ENCODE assay signal across 8 cellular contexts in the genomic region with DNA sequence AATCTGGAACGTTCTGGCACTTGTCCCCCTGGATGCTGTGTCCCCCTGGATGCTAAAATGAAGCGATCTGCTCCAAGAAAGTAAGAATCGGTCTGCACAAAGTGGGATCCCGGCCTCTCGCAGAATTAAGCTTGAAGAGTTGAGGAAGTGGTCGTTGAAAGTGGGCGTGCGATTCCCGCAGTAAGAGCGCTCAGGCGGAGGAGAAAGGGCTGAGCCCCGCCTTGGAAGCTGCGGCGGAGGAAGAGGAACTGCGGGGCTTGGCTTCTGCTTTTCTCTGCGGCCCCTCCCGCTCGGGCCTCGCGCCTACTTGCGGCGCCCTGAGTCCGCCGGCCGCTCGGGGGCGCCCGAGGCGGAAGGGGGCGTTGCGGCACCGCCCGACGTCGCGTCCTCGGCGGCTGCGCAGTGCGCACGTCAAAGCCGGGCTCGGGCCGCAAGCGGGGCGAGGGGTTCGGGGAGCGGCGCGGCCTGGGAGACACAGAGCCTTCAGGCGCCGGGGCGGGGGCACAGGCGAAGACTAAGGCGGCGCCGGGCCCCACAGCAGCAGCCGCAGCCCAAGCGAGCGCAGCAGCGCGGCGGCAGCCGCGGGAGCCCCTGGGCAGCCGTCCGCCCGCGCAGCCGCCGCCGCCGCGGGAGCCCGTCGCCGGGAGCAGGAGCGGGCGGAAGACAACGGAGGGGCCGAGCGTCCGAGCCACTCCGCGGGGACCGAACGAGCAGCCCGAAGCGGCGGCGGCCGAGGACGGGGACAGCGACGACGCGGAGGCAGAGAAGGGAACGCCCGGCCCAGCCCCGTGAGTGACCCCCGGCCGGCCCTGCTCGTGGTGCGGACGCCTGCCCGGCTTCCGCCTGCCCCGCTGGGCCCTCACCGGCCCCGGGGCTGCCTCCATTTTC. TPM values are rescaled to one million over a fixed set of nuclear protein-coding genes. Genes with fewer than 3 reads are reported as not detected.
A peak's percentile ranks its signal among the peaks of the same experiment; 100 is the strongest.
DNase-seq lines count a peak whose midpoint lies in the region; ATAC-seq and TF ChIP-seq lines count a peak whose summit lies in the region.

A gene (plus strand): TSS at position 400 of the 888 bp plus-strand sequence. CDS start 47,160 bp downstream, outside the sequence.

- H3K4me1 Mint-ChIP-seq in activated naive CD8-positive, alpha-beta T cell treated with anti-CD3 and anti-CD28 coated beads, Interleukin-2, amount 50 U/mL, for 24 hours = peaks cover 48% of the 10 kb centered on the region
- H3K4me1 Mint-ChIP-seq in type B pancreatic cell (ENCODE audit: unreplicated experiment) = peaks cover 34% of the 10 kb centered on the region

- peak; percentile 86 for ATAC-seq in HG02678 (IDR thresholded peaks at IDR 0.05; ENCODE audit: unreplicated experiment)
- peak; percentile 86 for ATAC-seq in activated naive CD8-positive, alpha-beta T cell treated with anti-CD3 and anti-CD28 coated beads, Interleukin-2, amount 50 U/mL, for 24 hours

- no peaks in the 10 kb centered on the region for H3K9me3 Mint-ChIP-seq in activated naive CD8-positive, alpha-beta T cell treated with anti-CD3 and anti-CD28 coated beads, Interleukin-2, amount 50 U/mL, for 24 hours
- no peaks in the 10 kb centered on the region for H3K9me3 Mint-ChIP-seq in type B pancreatic cell

- intact Hi-C loops in cardiac septum (cut with DNase I) = loop anchor here (1.0 to 5.0 kb wide), 2 partner anchors 45 to 87 kb away; no protein-coding TSS in a partner anchor

- H3K27ac Mint-ChIP-seq in activated naive CD8-positive, alpha-beta T cell treated with anti-CD3 and anti-CD28 coated beads, Interleukin-2, amount 50 U/mL, for 24 hours = peak within 1 kb of the TSS; percentile 90
- peak within 1 kb of the TSS; percentile 97 for H3K27ac Mint-ChIP-seq in type B pancreatic cell

- H3K36me3 Mint-ChIP-seq in activated naive CD8-positive, alpha-beta T cell treated with anti-CD3 and anti-CD28 coated beads, Interleukin-2, amount 50 U/mL, for 24 hours (ENCODE audit: low read depth) = peaks cover 23% of the 10 kb centered on the region
- peaks cover 5% of the 10 kb centered on the region for H3K36me3 Mint-ChIP-seq in type B pancreatic cell

- peak; percentile 79 for TF ChIP-seq CTCF in GM12873 (IDR thresholded peaks at IDR 0.05; ENCODE audit: insufficient read depth, low read depth, low read length, missing control alignments)
- TF ChIP-seq CTCF in type B pancreatic cell (conservative IDR thresholded peaks at IDR 0.05) = peak; percentile 86

- H3K4me3 Mint-ChIP-seq in activated naive CD8-positive, alpha-beta T cell treated with anti-CD3 and anti-CD28 coated beads, Interleukin-2, amount 50 U/mL, for 24 hours = peak within 1 kb of the TSS; percentile 95
- peak within 1 kb of the TSS; percentile 97 for H3K4me3 Mint-ChIP-seq in type B pancreatic cell

- DNase-seq in NCI-H1105 treated with DMSO at 0.1 percent for 48 hours (lab: John Stamatoyannopoulos, UW) = peak; percentile 83
- peak; percentile 72 to 74 for DNase-seq in SW 1271 (lab: John Stamatoyannopoulos, UW)
- peak; percentile 91 for DNase-seq in activated naive CD8-positive, alpha-beta T cell treated with anti-CD3 and anti-CD28 coated beads, Interleukin-2, amount 50 U/mL, for 24 hours
- peak; percentile 95 for DNase-seq in cardiac septum (ENCODE audit: low spot score)
- peak; percentile 92 for DNase-seq in pons (ENCODE audit: low spot score)
- DNase-seq in type B pancreatic cell (ENCODE audit: extremely low spot score, unreplicated experiment) = peak; percentile 94

- no peaks in the 10 kb centered on the region for H3K27me3 Mint-ChIP-seq in activated naive CD8-positive, alpha-beta T cell treated with anti-CD3 and anti-CD28 coated beads, Interleukin-2, amount 50 U/mL, for 24 hours
- peaks cover under 1% of the 10 kb centered on the region for H3K27me3 Mint-ChIP-seq in type B pancreatic cell

RNA-seq across cellular contexts. Expression of the gene that starts here (rescaled TPM):
- total RNA-seq in cardiac septum (75.1 TPM), type B pancreatic cell (ENCODE audit: low replicate concordance) (49.2 and 66.9 TPM in 2 replicates)

Comparison
In these comparisons a context has a peak if more than half of its experiments do, and no peak if none do; other contexts are left out.
1. Peak in every context shown above with its lines: DNase-seq and ATAC-seq.